Comparison of ENCODE assay signal across 8 cellular contexts in the genomic region with DNA sequence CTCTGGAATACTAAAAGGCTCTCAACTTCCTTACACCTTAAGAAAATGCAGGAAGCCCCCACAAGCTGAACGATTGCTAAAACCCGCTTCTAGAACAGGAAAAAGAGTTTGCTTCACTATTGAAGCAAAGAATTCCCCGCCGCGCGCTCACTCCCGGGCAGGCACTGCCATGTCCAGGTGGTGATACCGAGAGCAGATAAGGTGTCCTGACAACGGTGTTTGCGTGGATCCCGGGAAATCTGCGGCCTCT. TPM values are rescaled to one million over a fixed set of nuclear protein-coding genes. Genes with fewer than 3 reads are reported as not detected.
DNase-seq lines count a peak whose midpoint lies in the region; ATAC-seq, FAIRE-seq and TF ChIP-seq lines count a peak whose summit lies in the region.

No MANE protein-coding gene starts in this region.

- POLR2A ChIA-PET in GM12878 (lab: Charles Lee), result interaction anchor here (1.2 kb wide), 1 partner anchor 26 kb away, joined by 3 read pairs; no protein-coding TSS in a partner anchor

- SMC1A ChIA-PET in GM12878 (lab: Charles Lee; ENCODE audit: uncharacterized antibody, unreplicated experiment), result interaction anchor here (0.7 to 1.5 kb wide), 2 partner anchors 32 to 48 kb away, joined by 3 to 4 read pairs; no protein-coding TSS in a partner anchor

- H4K20me1 ChIP-seq in Karpas-422 (ENCODE audit: insufficient read depth, low read depth, low read length) (peaks cover 48% of the 10 kb centered on the region), GM12878 (ENCODE audit: control insufficient read depth, insufficient read depth) (no peaks in the 10 kb centered on the region)

- no peak overlapping the region for H2AFZ ChIP-seq in Karpas-422 (ENCODE audit: low read length)
- peak overlapping the region; percentile 64 for H2AFZ ChIP-seq in GM12878 (ENCODE audit: control insufficient read depth, low read depth, low read length)

- intact Hi-C loops in GM12878 (cut with micrococcal nuclease; ENCODE audit: unreplicated experiment) (loop anchor here (2.0 kb wide), 1 partner anchor 38 kb away; no protein-coding TSS in a partner anchor), left colon (cut with DNase I, micrococcal nuclease) (no loop called here)

- ATAC-seq in GM12878 (peak; percentile 12), left colon (peak; percentile 39)

- H3K4me1 ChIP-seq in Karpas-422 (ENCODE audit: low read length), result peaks cover 37% of the 10 kb centered on the region
- peaks cover 7% of the 10 kb centered on the region; the same call in 1 of the 2 replicates for H3K4me1 ChIP-seq in GM12878 (ENCODE audit: control insufficient read depth, insufficient read depth, low read length)

- TF ChIP-seq CTCF in GM12878 (IDR thresholded peaks at IDR 0.05 in 2 of 3, conservative IDR thresholded peaks at IDR 0.05 in 1 of 3; ENCODE audit: control insufficient read depth in 2 of 3, extremely low read depth in 1 of 3, insufficient read depth in 1 of 3, low read depth in 3 of 3, low read length in 3 of 3), result no peak

- no peak for TF ChIP-seq POLR2A in GM12878 (IDR thresholded peaks at IDR 0.05; ENCODE audit: low read depth, low read length)

- H3K4me2 ChIP-seq in Karpas-422 (ENCODE audit: low read depth, low read length, poor library complexity, severe bottlenecking) (peak overlapping the region; percentile 64), GM12878 (ENCODE audit: control insufficient read depth, insufficient read depth) (peak overlapping the region; percentile 83)

- no peak for FAIRE-seq in GM12878 (lab: Jason Lieb, UNC)

- in situ Hi-C loops in GM12878 (cut with MboI), result no loop called here

- H3K27me3 ChIP-seq in Karpas-422 (ENCODE audit: low read length) (no peaks in the 10 kb centered on the region), GM12878 (replicated peaks in 1 of 2; ENCODE audit: control insufficient read depth in 2 of 2, insufficient read depth in 2 of 2, low read length in 1 of 2) (no peaks in the 10 kb centered on the region; a peak in 1 of 4 replicates)

- under 1% methylated on average over 12 of the region's 12 CpGs for WGBS in GM12878 (ENCODE audit: insufficient coverage, insufficient replicate concordance, low lambda C conversion rate, missing lambda C conversion rate)

- CTCF ChIA-PET in GM12878 (lab: Yijun Ruan, JAX), result interaction anchor here (1.3 kb wide), 1 partner anchor 39 kb away, joined by 3 read pairs; no protein-coding TSS in a partner anchor

- H3K36me3 ChIP-seq in Karpas-422 (ENCODE audit: insufficient read depth, low read length), result no peaks in the 10 kb centered on the region
- H3K36me3 ChIP-seq in GM12878 (ENCODE audit: control insufficient read depth in 2 of 2, insufficient read depth in 2 of 2, low read length in 1 of 2), result no peaks in the 10 kb centered on the region

- no peak for TF ChIP-seq EP300 in GM12878 (IDR thresholded peaks at IDR 0.05; ENCODE audit: borderline replicate concordance in 1 of 2, control insufficient read depth in 1 of 2, low read depth in 2 of 2, low read length in 2 of 2)

- no peak for TF ChIP-seq RAD21 in GM12878 (IDR thresholded peaks at IDR 0.05; ENCODE audit: insufficient read depth, low read depth, low read length)

- no peaks in the 10 kb centered on the region for H3K9me3 ChIP-seq in Karpas-422 (ENCODE audit: low read length)
- no peaks in the 10 kb centered on the region for H3K9me3 ChIP-seq in GM12878 (replicated peaks; ENCODE audit: control insufficient read depth, insufficient read depth, low read length)

- H3K9me2 ChIP-seq in Karpas-422 (replicated peaks; ENCODE audit: insufficient read depth, low read length), result no peaks in the 10 kb centered on the region

- H3K79me2 ChIP-seq in Karpas-422 (ENCODE audit: low read length) (no peaks in the 10 kb centered on the region), GM12878 (ENCODE audit: control insufficient read depth, insufficient read depth, low read length) (peaks cover 48% of the 10 kb centered on the region)

- H3K4me3 ChIP-seq in Karpas-422 (ENCODE audit: low read length) (peak overlapping the region; percentile 45), GM12878 (peak overlapping the region; percentile 82)

- no TSS peak for BruUV-seq in GM12878 (replicated peaks; lab: Mats Ljungman, UMichigan)

- H3K27ac ChIP-seq in Karpas-422 (ENCODE audit: low read length), result no peak overlapping the region
- H3K27ac ChIP-seq in GM12878 (ENCODE audit: control insufficient read depth, insufficient read depth), result peak overlapping the region; percentile 54

- peak in 2 of 3 experiments; percentile 34 to 66 for DNase-seq in NCI-H1417 (lab: John Stamatoyannopoulos, UW)
- DNase-seq in NCI-H1417 treated with DMSO at 0.1 percent for 48 hours (lab: John Stamatoyannopoulos, UW), result no peak
- DNase-seq in Karpas-422, result no peak
- no peak for DNase-seq in GM12878 (ENCODE audit: low read depth, low spot score)
- no peak for DNase-seq in left colon
- DNase-seq in superior temporal gyrus (ENCODE audit: extremely low spot score), result peak; percentile 59
- DNase-seq in NCI-H1694 (lab: John Stamatoyannopoulos, UW), result no peak
- DNase-seq in NCI-H128 (lab: John Stamatoyannopoulos, UW; ENCODE audit: unreplicated experiment), result no peak

- RAD21 ChIA-PET in GM12878 (lab: Charles Lee; ENCODE audit: unreplicated experiment), result interaction anchor here (1.3 to 2.2 kb wide), 2 partner anchors 23 to 39 kb away, joined by 4 to 7 read pairs; no protein-coding TSS in a partner anchor

- H3K9ac ChIP-seq in Karpas-422 (ENCODE audit: low read length), result no peak overlapping the region
- H3K9ac ChIP-seq in GM12878 (ENCODE audit: control insufficient read depth, insufficient read depth, low read length), result peak overlapping the region; percentile 71

TF ChIP-seq in GM12878, 131 proteins besides CTCF, POLR2A, EP300 and RAD21 (continues in another document):
- no peak for TF ChIP-seq SREBF2 (IDR thresholded peaks at IDR 0.05; ENCODE audit: low read length)
- TF ChIP-seq IKZF1 (conservative IDR thresholded peaks at IDR 0.05), result no peak
- TF ChIP-seq GATAD2B (conservative IDR thresholded peaks at IDR 0.05; ENCODE audit: low read depth), result no peak

RNA-seq across cellular contexts. Expression of a gene that starts 1.1 kb away (rescaled TPM):
- total RNA-seq in Karpas-422 (2014; rRNA removed; shearing (Covaris generic); ENCODE audit: low replicate concordance), result 0.41 and 0.65 TPM in 2 replicates
- total RNA-seq in GM12878 (2013; cell fraction: nucleolus; rRNA removed), result 8.4 and 8.8 TPM in 2 replicates
- 8.2 and 8.9 TPM in 2 replicates for total RNA-seq in GM12878 (2014; rRNA removed)
- total RNA-seq in GM12878 (2014; rRNA removed; fragmentation: Illumina TruSeq; extraction: Trizol), result 12.9 and 13.6 TPM in 2 replicates
- 15.6 and 16.5 TPM in 2 replicates for total RNA-seq in GM12878 (2021)
- polyA plus RNA-seq in GM12878 (2011; ENCODE audit: low read depth), result 34.4 TPM
- 17.4 and 25.5 TPM in 2 replicates for polyA plus RNA-seq in GM12878 (2011; rRNA removed)
- 5.4 and 5.8 TPM in 2 replicates for polyA plus RNA-seq in GM12878 (2011; cell fraction: cytosol; rRNA removed)
- polyA plus RNA-seq in GM12878 (2011; cell fraction: nucleus; rRNA removed), result 2.7 and 4.2 TPM in 2 replicates
- 41.1 and 60.7 TPM in 2 replicates for polyA plus RNA-seq in GM12878 (2012)
- polyA plus RNA-seq in GM12878 (2014; fragmentation: Illumina TruSeq; extraction: Trizol), result 9.8 and 15.3 TPM in 2 replicates
- polyA plus RNA-seq in GM12878 (2014; fragmentation: Nextera tagmentation; extraction: Ambion mirVana), result 1 to 10 TPM; 4.6 to 4.8 TPM
- polyA plus RNA-seq in GM12878 (2014; rRNA removed), result 6.3 and 8.1 TPM in 2 replicates
- polyA plus RNA-seq in GM12878 (2016; fragmentation: Nextera tagmentation; extraction: Ambion mirVana), result 1 to 10 TPM; 5.6 to 8.7 TPM
- 7.4 and 12.2 TPM in 2 replicates for polyA minus RNA-seq in GM12878 (2011; rRNA and poly(A)+ RNA removed)
- polyA minus RNA-seq in GM12878 (2011; cell fraction: cytosol; rRNA and poly(A)+ RNA removed), result 3.2 and 4.7 TPM in 2 replicates
- 1.2 and 1.4 TPM in 2 replicates for polyA minus RNA-seq in GM12878 (2011; cell fraction: nucleus; rRNA and poly(A)+ RNA removed)
- 1 to 10 TPM; 1.4 to 5.9 TPM for total RNA-seq in left colon

RNA-seq across cellular contexts. Expression of a gene that starts 22.0 kb away (rescaled TPM):
- total RNA-seq in Karpas-422 (2014; rRNA removed; shearing (Covaris generic); ENCODE audit: low replicate concordance), result not detected in 2 replicates
- 5.5 and 5.9 TPM in 2 replicates for total RNA-seq in GM12878 (2013; cell fraction: nucleolus; rRNA removed)
- total RNA-seq in GM12878 (2014; rRNA removed) (0.33 and 0.90 TPM in 2 replicates), GM12878 (2014; rRNA removed; fragmentation: Illumina TruSeq; extraction: Trizol) (0.36 and 0.74 TPM in 2 replicates), GM12878 (2021) (0.72 and 0.93 TPM in 2 replicates), left colon (1 to 10 TPM; 2.7 to 3.1 TPM)
- polyA plus RNA-seq in GM12878 (2011; ENCODE audit: low read depth), result 0.92 TPM
- polyA plus RNA-seq in GM12878 (2011; rRNA removed) (0.41 and 0.48 TPM in 2 replicates), GM12878 (2014; fragmentation: Illumina TruSeq; extraction: Trizol) (0.26 and 0.97 TPM in 2 replicates), GM12878 (2014; fragmentation: Nextera tagmentation; extraction: Ambion mirVana) (under 1 TPM; 0.03 to 0.09 TPM), GM12878 (2014; rRNA removed) (0.34 and 0.42 TPM in 2 replicates), GM12878 (2016; fragmentation: Nextera tagmentation; extraction: Ambion mirVana) (under 1 TPM; 0.24 to 0.60 TPM)
- polyA plus RNA-seq in GM12878 (2011; cell fraction: cytosol; rRNA removed), result 0.27 and 0.52 TPM in 2 replicates
- polyA plus RNA-seq in GM12878 (2011; cell fraction: nucleus; rRNA removed), result 0.80 and 0.91 TPM in 2 replicates
- polyA plus RNA-seq in GM12878 (2012), result 1.8 and 2.2 TPM in 2 replicates
- polyA minus RNA-seq in GM12878 (2011; rRNA and poly(A)+ RNA removed), result 0.41 and 1.2 TPM in 2 replicates
- polyA minus RNA-seq in GM12878 (2011; cell fraction: cytosol; rRNA and poly(A)+ RNA removed), result not detected in 2 replicates
- 0.10 and 0.24 TPM in 2 replicates for polyA minus RNA-seq in GM12878 (2011; cell fraction: nucleus; rRNA and poly(A)+ RNA removed)

RNA-seq across cellular contexts. Expression of a gene that starts 58.4 kb away (rescaled TPM):
- total RNA-seq in Karpas-422 (2014; rRNA removed; shearing (Covaris generic); ENCODE audit: low replicate concordance), result 30.4 and 48.0 TPM in 2 replicates
- 36.7 and 38.5 TPM in 2 replicates for total RNA-seq in GM12878 (2013; cell fraction: nucleolus; rRNA removed)
- total RNA-seq in GM12878 (2014; rRNA removed) (90.6 and 96.0 TPM in 2 replicates), GM12878 (2014; rRNA removed; fragmentation: Illumina TruSeq; extraction: Trizol) (110 and 114 TPM in 2 replicates), GM12878 (2021) (84.3 and 85.9 TPM in 2 replicates), left colon (10 to 100 TPM; 49.4 to 58.5 TPM)
- 65.5 TPM for polyA plus RNA-seq in GM12878 (2011; ENCODE audit: low read depth)
- polyA plus RNA-seq in GM12878 (2011; rRNA removed) (89.5 and 129 TPM in 2 replicates), GM12878 (2014; fragmentation: Illumina TruSeq; extraction: Trizol) (120 and 151 TPM in 2 replicates), GM12878 (2014; fragmentation: Nextera tagmentation; extraction: Ambion mirVana) (10 to 100 TPM; 48.7 to 69.1 TPM), GM12878 (2014; rRNA removed) (68.5 and 76.8 TPM in 2 replicates), GM12878 (2016; fragmentation: Nextera tagmentation; extraction: Ambion mirVana) (100 to 1,000 TPM; 129 to 131 TPM)
- 43.6 and 46.9 TPM in 2 replicates for polyA plus RNA-seq in GM12878 (2011; cell fraction: cytosol; rRNA removed)
- polyA plus RNA-seq in GM12878 (2011; cell fraction: nucleus; rRNA removed), result 22.2 and 24.3 TPM in 2 replicates
- 84.3 and 96.2 TPM in 2 replicates for polyA plus RNA-seq in GM12878 (2012)
- polyA minus RNA-seq in GM12878 (2011; rRNA and poly(A)+ RNA removed), result 59.3 and 75.9 TPM in 2 replicates
- polyA minus RNA-seq in GM12878 (2011; cell fraction: cytosol; rRNA and poly(A)+ RNA removed), result 25.3 and 30.1 TPM in 2 replicates
- polyA minus RNA-seq in GM12878 (2011; cell fraction: nucleus; rRNA and poly(A)+ RNA removed), result 11.0 and 17.1 TPM in 2 replicates

Comparison
In these comparisons a context has a peak if more than half of its experiments do, and no peak if none do; other contexts are left out.
1. DNase-seq: peak in NCI-H1417 (2 of 3) and superior temporal gyrus (single experiment); none in NCI-H1417 treated with DMSO at 0.1 percent for 48 hours (single experiment), Karpas-422 (single experiment), GM12878 (single experiment), left colon (0 of 2), NCI-H1694 (single experiment) and NCI-H128 (single experiment).